ENCODE assay signal across 15 cellular contexts in genomic region chr2:206353685-206354084, GRCh38.
A peak's percentile ranks its signal among the peaks of the same experiment; 100 is the strongest.
DNase-seq lines count a peak whose midpoint lies in the region; ATAC-seq, FAIRE-seq and TF ChIP-seq lines count a peak whose summit lies in the region.
"Had no signal": no experiment of that assay in that cellular context is flagged by ENCODE, and none has a peak within 500 bp of the region (broad histone marks: within the 10 kb centered on the region; RNA-seq: fewer than 3 reads in every experiment).

No MANE protein-coding gene starts in this region.

- TF ChIP-seq POLR2A in K562 (conservative IDR thresholded peaks at IDR 0.05) = no peak
- TF ChIP-seq POLR2A in H54 (IDR thresholded peaks at IDR 0.05; ENCODE audit: low read depth, low read length) = no peak
- TF ChIP-seq POLR2A in suprapubic skin (IDR thresholded peaks at IDR 0.05) = no peak

- CTCF ChIA-PET in K562 (lab: Yijun Ruan, JAX; ENCODE audit: low intra/inter-chr PET ratio) = no interaction called here

- intact Hi-C loops in K562 (cut with micrococcal nuclease) = no loop called here

- H3K4me1 ChIP-seq in K562 (replicated peaks in 1 of 2; ENCODE audit: control insufficient read depth in 2 of 2, insufficient read depth in 2 of 2, low read length in 2 of 2) (no peaks in the 10 kb centered on the region), suprapubic skin (no peaks in the 10 kb centered on the region)
- no peaks in the 10 kb centered on the region for H3K4me1 ChIP-seq in effector memory CD4-positive, alpha-beta T cell (ENCODE audit: control insufficient read depth, insufficient read depth, low read length, poor library complexity, severe bottlenecking)
- H3K4me1 ChIP-seq: stomach had no signal

- no peak overlapping the region for H2AFZ ChIP-seq in K562 (ENCODE audit: low read depth, low read length)

- H3K36me3 ChIP-seq in K562 (ENCODE audit: control insufficient read depth, insufficient read depth, low read length) (no peaks in the 10 kb centered on the region), suprapubic skin (no peaks in the 10 kb centered on the region)
- H3K36me3 ChIP-seq in effector memory CD4-positive, alpha-beta T cell (ENCODE audit: control insufficient read depth, insufficient read depth, low read length) = no peaks in the 10 kb centered on the region
- H3K36me3 ChIP-seq: stomach had no signal

- POLR2A ChIA-PET in K562 (lab: Yijun Ruan, JAX) = no interaction called here

- 0% methylated on average over 1 of the region's 1 CpG for WGBS in K562 (ENCODE audit: insufficient coverage, low coverage, missing lambda C conversion rate)
- 81% methylated on average over 1 of the region's 1 CpG for WGBS in suprapubic skin

- in situ Hi-C loops in K562 (cut with MboI) = no loop called here

- no peaks in the 10 kb centered on the region for H4K20me1 ChIP-seq in K562 (replicated peaks; ENCODE audit: control insufficient read depth, insufficient read depth, low read length)

- TF ChIP-seq CTCF in K562 (IDR thresholded peaks at IDR 0.05 in 2 of 3, conservative IDR thresholded peaks at IDR 0.05 in 1 of 3; ENCODE audit: insufficient read depth in 2 of 3, low read depth in 1 of 3, low read length in 3 of 3) (no peak), suprapubic skin (IDR thresholded peaks at IDR 0.05) (no peak)

- H3K27ac ChIP-seq in K562 (ENCODE audit: extremely low read depth, low read depth, low read length) (no peak overlapping the region), suprapubic skin (no peak overlapping the region)
- no peak overlapping the region for H3K27ac ChIP-seq in effector memory CD4-positive, alpha-beta T cell (ENCODE audit: insufficient read depth, low read length, poor library complexity, severe bottlenecking)
- H3K27ac ChIP-seq: stomach had no signal

- H3K9ac ChIP-seq in K562 (ENCODE audit: insufficient read depth in 1 of 2, low read depth in 2 of 2, low read length in 2 of 2) = no peak overlapping the region

- no peak for TF ChIP-seq EP300 in K562 (IDR thresholded peaks at IDR 0.05; ENCODE audit: low read length)
- no peak for TF ChIP-seq EP300 in suprapubic skin (IDR thresholded peaks at IDR 0.05)

- ATAC-seq in GM19372 (IDR thresholded peaks at IDR 0.05; ENCODE audit: low read depth, unreplicated experiment) (peak; percentile 63), HG03520 (IDR thresholded peaks at IDR 0.05; ENCODE audit: unreplicated experiment) (peak; percentile 53), K562 (0 out of 3 replicates have a peak, but pooled peaks have one; percentile 40)
- ATAC-seq: esophagus mucosa, Right ventricle myocardium inferior had no signal

- H3K9me1 ChIP-seq in K562 (ENCODE audit: control insufficient read depth, insufficient read depth, low read length) = no peaks in the 10 kb centered on the region

- no TSS peak for BruUV-seq in K562 (replicated peaks; lab: Mats Ljungman, UMichigan)

- FAIRE-seq in K562 (lab: Jason Lieb, UNC) (no peak), H54 (lab: Jason Lieb, UNC) (no peak)

- no peak overlapping the region for H3K4me3 ChIP-seq in K562
- no peak overlapping the region for H3K4me3 ChIP-seq in effector memory CD4-positive, alpha-beta T cell (ENCODE audit: insufficient read depth, low read depth, low read length, poor library complexity, severe bottlenecking)
- H3K4me3 ChIP-seq in suprapubic skin = no peak overlapping the region
- H3K4me3 ChIP-seq: lung, stomach had no signal

- no peak overlapping the region for H3K4me2 ChIP-seq in K562 (ENCODE audit: insufficient read depth, low read length)

- DNase-seq in ELR (ENCODE audit: low read depth) = peak; percentile 28
- no peak for DNase-seq in K562 (ENCODE audit: extremely low read depth in 1 of 4, low spot score in 3 of 4)
- no peak for DNase-seq in effector memory CD4-positive, alpha-beta T cell
- DNase-seq in H54 (ENCODE audit: insufficient read length, low spot score) = no peak
- no peak for DNase-seq in epidermal melanocyte (ENCODE audit: insufficient read length, low spot score)
- DNase-seq in suprapubic skin (ENCODE audit: low spot score in 2 of 2) = no peak
- DNase-seq: DMS79 treated with DMSO at 0.1 percent for 48 hours, MV-4-11, NCI-H524 treated with DMSO at 0.1 percent for 48 hours, stomach had no signal

- no peaks in the 10 kb centered on the region for H3K79me2 ChIP-seq in K562 (ENCODE audit: control insufficient read depth, insufficient read depth, low read length)

- H3K27me3 ChIP-seq in K562 (ENCODE audit: control insufficient read depth in 2 of 2, insufficient read depth in 2 of 2, low read length in 2 of 2) = no peaks in the 10 kb centered on the region
- no peaks in the 10 kb centered on the region for H3K27me3 ChIP-seq in effector memory CD4-positive, alpha-beta T cell (replicated peaks; ENCODE audit: control insufficient read depth, insufficient read depth, low read length, poor library complexity, severe bottlenecking)
- no peaks in the 10 kb centered on the region for H3K27me3 ChIP-seq in suprapubic skin
- H3K27me3 ChIP-seq: stomach had no signal

- H3K9me3 ChIP-seq in K562 (replicated peaks; ENCODE audit: control insufficient read depth, insufficient read depth, low read depth, low read length) (no peaks in the 10 kb centered on the region), suprapubic skin (peaks cover 5% of the 10 kb centered on the region)
- H3K9me3 ChIP-seq in effector memory CD4-positive, alpha-beta T cell (ENCODE audit: control insufficient read depth, low read length) = no peaks in the 10 kb centered on the region

- TF ChIP-seq RAD21 in K562 (CRISPR knock-in tag; conservative IDR thresholded peaks at IDR 0.05 in 1 of 2, IDR thresholded peaks at IDR 0.05 in 1 of 2) = no peak

TF ChIP-seq in K562, 482 proteins besides CTCF, POLR2A, EP300 and RAD21 (continues in another document):
- TF ChIP-seq HMGXB4 (CRISPR knock-in tag; IDR thresholded peaks at IDR 0.05) = no peak
- no peak for TF ChIP-seq ZNF407 (IDR thresholded peaks at IDR 0.05; ENCODE audit: low read depth)
- no peak for TF ChIP-seq STAG1 (CRISPR knock-in tag; IDR thresholded peaks at IDR 0.05; ENCODE audit: borderline replicate concordance)
- TF ChIP-seq CREB1 (IDR thresholded peaks at IDR 0.05) = no peak
- no peak for TF ChIP-seq CREB1 (CRISPR knock-in tag; IDR thresholded peaks at IDR 0.05)
